8 cellular contexts compared by ENCODE assay signal in genomic region chrX:2609431-2610238, GRCh38.
A peak's percentile ranks its signal among the peaks of the same experiment; 100 is the strongest.
DNase-seq lines count a peak whose midpoint lies in the region; ATAC-seq and TF ChIP-seq lines count a peak whose summit lies in the region.

No MANE protein-coding gene starts in this region.

- CTCF ChIA-PET in BJ (lab: Yijun Ruan, JAX): no interaction called here

- POLR2A ChIA-PET in BJ (lab: Charles Lee): no interaction called here

- TF ChIP-seq CTCF in BJ (IDR thresholded peaks at IDR 0.05; ENCODE audit: insufficient read depth, low read depth, low read length) (no peak), fibroblast of the aortic adventitia (IDR thresholded peaks at IDR 0.05; ENCODE audit: insufficient read depth, low read length) (no peak)

- intact Hi-C loops in sciatic nerve (cut with DNase I) (loop anchor here (10.0 kb wide), 1 partner anchor 1145 kb away; no protein-coding TSS in a partner anchor), posterior vena cava (cut with DNase I) (no loop called here)

- peak overlapping the region; percentile 94 for H3K4me3 ChIP-seq in BJ (ENCODE audit: low read depth, low read length)
- H3K4me3 ChIP-seq in fibroblast of the aortic adventitia (ENCODE audit: low read depth, low read length): peak overlapping the region; percentile 81

- no peaks in the 10 kb centered on the region for H3K27me3 ChIP-seq in BJ (ENCODE audit: control insufficient read depth, insufficient read depth, low read length)

- H3K36me3 ChIP-seq in BJ (ENCODE audit: control insufficient read depth, insufficient read depth, low read length): no peaks in the 10 kb centered on the region

- DNase-seq in BJ (ENCODE audit: low read depth) (no peak), RKO (ENCODE audit: low spot score) (peak; percentile 46), fibroblast of the aortic adventitia (ENCODE audit: low read depth) (peak; percentile 32), sciatic nerve (ENCODE audit: low spot score) (no peak), NCI-H1092 treated with DMSO at 0.1 percent for 48 hours (lab: John Stamatoyannopoulos, UW) (no peak), posterior vena cava (ENCODE audit: low spot score) (no peak), NCI-H1048 (lab: John Stamatoyannopoulos, UW) (no peak)

- peak; percentile 6 for ATAC-seq in GM21528 (IDR thresholded peaks at IDR 0.05; ENCODE audit: low FRiP score, unreplicated experiment)
- peak; percentile 3 for ATAC-seq in sciatic nerve

Comparison
In these comparisons a context has a peak if more than half of its experiments do, and no peak if none do; other contexts are left out.
1. DNase-seq: peak in RKO (single experiment) and fibroblast of the aortic adventitia (single experiment); none in BJ (single experiment), sciatic nerve (single experiment), NCI-H1092 treated with DMSO at 0.1 percent for 48 hours (single experiment), posterior vena cava (single experiment) and NCI-H1048 (single experiment).